Comparison of ENCODE assay signal across 1 cellular context in the genomic region with DNA sequence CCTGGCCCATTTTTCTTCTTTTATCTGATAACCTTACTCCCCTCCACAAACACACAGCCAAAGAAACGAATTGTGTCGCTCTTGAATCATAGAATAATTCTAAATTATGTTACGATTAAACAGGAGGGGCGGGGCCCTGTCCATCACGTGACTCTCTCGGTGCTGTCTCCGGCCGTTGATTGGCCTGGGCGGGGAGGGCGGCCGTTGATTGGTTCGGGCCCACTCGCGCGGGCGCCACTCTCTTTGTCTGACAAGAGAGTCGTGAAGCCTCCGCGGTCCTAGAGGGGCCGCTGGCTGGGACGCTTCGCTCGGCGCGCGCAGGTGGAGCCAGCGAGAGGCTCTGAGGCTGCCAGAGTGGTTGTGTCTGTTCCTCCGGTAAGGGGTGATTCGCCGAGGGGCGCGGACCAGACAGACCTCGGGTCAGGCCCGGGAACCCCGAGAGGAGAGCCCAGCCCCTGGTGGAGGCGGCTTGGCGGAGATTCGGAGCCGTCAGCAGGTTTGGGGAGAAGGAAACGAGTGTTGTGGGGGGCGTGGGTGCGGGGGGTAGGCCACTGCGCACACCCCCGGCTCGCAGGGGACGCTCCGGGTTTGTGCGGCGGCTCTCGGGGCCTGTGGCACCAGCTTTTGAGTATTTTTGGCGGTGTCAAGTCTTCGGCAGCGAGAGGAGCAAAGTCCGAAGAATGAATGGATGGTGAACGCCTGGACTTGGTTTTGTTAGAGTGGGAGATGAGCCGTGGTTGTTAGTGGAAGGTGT.
A peak's percentile ranks its signal among the peaks of the same experiment; 100 is the strongest.
TF ChIP-seq lines count a peak whose summit lies in the region.

Gene ZNF789, plus strand, starts transcription at position 330 of the 754 bp plus-strand sequence. CDS start 3,567 bp downstream, outside the sequence.

TF ChIP-seq in K562, 482 proteins besides CTCF, POLR2A, EP300 and RAD21 (continued from another document and continues in another):
- TF ChIP-seq ZBTB7A (IDR thresholded peaks at IDR 0.05; ENCODE audit: borderline replicate concordance, control insufficient read depth, low read depth, low read length) (peak; percentile 73; the same call in 1 of the 2 replicates), ZNF133 (CRISPR knock-in tag; IDR thresholded peaks at IDR 0.05) (0 out of 2 replicates have a peak, but pooled peaks have one; percentile 62), ARID4B (CRISPR knock-in tag; IDR thresholded peaks at IDR 0.05) (peak; percentile 55; the same call in 1 of the 2 replicates), NCOA2 (IDR thresholded peaks at IDR 0.05; ENCODE audit: partially characterized antibody in 2 of 2) (no peak), ZNF644 (tag; IDR thresholded peaks at IDR 0.05; ENCODE audit: low read depth) (0 out of 2 replicates have a peak, but pooled peaks have one; percentile 22), ZNF583 (CRISPR knock-in tag; IDR thresholded peaks at IDR 0.05) (peak; percentile 70; the same call in 1 of the 2 replicates), NR2F6 (CRISPR knock-in tag; IDR thresholded peaks at IDR 0.05) (0 out of 2 replicates have a peak, but pooled peaks have one; percentile 46)
- TF ChIP-seq, protein P1, sequence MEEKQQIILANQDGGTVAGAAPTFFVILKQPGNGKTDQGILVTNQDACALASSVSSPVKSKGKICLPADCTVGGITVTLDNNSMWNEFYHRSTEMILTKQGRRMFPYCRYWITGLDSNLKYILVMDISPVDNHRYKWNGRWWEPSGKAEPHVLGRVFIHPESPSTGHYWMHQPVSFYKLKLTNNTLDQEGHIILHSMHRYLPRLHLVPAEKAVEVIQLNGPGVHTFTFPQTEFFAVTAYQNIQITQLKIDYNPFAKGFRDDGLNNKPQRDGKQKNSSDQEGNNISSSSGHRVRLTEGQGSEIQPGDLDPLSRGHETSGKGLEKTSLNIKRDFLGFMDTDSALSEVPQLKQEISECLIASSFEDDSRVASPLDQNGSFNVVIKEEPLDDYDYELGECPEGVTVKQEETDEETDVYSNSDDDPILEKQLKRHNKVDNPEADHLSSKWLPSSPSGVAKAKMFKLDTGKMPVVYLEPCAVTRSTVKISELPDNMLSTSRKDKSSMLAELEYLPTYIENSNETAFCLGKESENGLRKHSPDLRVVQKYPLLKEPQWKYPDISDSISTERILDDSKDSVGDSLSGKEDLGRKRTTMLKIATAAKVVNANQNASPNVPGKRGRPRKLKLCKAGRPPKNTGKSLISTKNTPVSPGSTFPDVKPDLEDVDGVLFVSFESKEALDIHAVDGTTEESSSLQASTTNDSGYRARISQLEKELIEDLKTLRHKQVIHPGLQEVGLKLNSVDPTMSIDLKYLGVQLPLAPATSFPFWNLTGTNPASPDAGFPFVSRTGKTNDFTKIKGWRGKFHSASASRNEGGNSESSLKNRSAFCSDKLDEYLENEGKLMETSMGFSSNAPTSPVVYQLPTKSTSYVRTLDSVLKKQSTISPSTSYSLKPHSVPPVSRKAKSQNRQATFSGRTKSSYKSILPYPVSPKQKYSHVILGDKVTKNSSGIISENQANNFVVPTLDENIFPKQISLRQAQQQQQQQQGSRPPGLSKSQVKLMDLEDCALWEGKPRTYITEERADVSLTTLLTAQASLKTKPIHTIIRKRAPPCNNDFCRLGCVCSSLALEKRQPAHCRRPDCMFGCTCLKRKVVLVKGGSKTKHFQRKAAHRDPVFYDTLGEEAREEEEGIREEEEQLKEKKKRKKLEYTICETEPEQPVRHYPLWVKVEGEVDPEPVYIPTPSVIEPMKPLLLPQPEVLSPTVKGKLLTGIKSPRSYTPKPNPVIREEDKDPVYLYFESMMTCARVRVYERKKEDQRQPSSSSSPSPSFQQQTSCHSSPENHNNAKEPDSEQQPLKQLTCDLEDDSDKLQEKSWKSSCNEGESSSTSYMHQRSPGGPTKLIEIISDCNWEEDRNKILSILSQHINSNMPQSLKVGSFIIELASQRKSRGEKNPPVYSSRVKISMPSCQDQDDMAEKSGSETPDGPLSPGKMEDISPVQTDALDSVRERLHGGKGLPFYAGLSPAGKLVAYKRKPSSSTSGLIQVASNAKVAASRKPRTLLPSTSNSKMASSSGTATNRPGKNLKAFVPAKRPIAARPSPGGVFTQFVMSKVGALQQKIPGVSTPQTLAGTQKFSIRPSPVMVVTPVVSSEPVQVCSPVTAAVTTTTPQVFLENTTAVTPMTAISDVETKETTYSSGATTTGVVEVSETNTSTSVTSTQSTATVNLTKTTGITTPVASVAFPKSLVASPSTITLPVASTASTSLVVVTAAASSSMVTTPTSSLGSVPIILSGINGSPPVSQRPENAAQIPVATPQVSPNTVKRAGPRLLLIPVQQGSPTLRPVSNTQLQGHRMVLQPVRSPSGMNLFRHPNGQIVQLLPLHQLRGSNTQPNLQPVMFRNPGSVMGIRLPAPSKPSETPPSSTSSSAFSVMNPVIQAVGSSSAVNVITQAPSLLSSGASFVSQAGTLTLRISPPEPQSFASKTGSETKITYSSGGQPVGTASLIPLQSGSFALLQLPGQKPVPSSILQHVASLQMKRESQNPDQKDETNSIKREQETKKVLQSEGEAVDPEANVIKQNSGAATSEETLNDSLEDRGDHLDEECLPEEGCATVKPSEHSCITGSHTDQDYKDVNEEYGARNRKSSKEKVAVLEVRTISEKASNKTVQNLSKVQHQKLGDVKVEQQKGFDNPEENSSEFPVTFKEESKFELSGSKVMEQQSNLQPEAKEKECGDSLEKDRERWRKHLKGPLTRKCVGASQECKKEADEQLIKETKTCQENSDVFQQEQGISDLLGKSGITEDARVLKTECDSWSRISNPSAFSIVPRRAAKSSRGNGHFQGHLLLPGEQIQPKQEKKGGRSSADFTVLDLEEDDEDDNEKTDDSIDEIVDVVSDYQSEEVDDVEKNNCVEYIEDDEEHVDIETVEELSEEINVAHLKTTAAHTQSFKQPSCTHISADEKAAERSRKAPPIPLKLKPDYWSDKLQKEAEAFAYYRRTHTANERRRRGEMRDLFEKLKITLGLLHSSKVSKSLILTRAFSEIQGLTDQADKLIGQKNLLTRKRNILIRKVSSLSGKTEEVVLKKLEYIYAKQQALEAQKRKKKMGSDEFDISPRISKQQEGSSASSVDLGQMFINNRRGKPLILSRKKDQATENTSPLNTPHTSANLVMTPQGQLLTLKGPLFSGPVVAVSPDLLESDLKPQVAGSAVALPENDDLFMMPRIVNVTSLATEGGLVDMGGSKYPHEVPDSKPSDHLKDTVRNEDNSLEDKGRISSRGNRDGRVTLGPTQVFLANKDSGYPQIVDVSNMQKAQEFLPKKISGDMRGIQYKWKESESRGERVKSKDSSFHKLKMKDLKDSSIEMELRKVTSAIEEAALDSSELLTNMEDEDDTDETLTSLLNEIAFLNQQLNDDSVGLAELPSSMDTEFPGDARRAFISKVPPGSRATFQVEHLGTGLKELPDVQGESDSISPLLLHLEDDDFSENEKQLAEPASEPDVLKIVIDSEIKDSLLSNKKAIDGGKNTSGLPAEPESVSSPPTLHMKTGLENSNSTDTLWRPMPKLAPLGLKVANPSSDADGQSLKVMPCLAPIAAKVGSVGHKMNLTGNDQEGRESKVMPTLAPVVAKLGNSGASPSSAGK (IDR thresholded peaks at IDR 0.05) = peak; percentile 54; the same call in 1 of the 2 replicates
- TF ChIP-seq, protein P2, sequence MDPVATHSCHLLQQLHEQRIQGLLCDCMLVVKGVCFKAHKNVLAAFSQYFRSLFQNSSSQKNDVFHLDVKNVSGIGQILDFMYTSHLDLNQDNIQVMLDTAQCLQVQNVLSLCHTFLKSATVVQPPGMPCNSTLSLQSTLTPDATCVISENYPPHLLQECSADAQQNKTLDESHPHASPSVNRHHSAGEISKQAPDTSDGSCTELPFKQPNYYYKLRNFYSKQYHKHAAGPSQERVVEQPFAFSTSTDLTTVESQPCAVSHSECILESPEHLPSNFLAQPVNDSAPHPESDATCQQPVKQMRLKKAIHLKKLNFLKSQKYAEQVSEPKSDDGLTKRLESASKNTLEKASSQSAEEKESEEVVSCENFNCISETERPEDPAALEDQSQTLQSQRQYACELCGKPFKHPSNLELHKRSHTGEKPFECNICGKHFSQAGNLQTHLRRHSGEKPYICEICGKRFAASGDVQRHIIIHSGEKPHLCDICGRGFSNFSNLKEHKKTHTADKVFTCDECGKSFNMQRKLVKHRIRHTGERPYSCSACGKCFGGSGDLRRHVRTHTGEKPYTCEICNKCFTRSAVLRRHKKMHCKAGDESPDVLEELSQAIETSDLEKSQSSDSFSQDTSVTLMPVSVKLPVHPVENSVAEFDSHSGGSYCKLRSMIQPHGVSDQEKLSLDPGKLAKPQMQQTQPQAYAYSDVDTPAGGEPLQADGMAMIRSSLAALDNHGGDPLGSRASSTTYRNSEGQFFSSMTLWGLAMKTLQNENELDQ (CRISPR knock-in tag; IDR thresholded peaks at IDR 0.05; ENCODE audit: borderline replicate concordance) = no peak
- TF ChIP-seq, protein P3, sequence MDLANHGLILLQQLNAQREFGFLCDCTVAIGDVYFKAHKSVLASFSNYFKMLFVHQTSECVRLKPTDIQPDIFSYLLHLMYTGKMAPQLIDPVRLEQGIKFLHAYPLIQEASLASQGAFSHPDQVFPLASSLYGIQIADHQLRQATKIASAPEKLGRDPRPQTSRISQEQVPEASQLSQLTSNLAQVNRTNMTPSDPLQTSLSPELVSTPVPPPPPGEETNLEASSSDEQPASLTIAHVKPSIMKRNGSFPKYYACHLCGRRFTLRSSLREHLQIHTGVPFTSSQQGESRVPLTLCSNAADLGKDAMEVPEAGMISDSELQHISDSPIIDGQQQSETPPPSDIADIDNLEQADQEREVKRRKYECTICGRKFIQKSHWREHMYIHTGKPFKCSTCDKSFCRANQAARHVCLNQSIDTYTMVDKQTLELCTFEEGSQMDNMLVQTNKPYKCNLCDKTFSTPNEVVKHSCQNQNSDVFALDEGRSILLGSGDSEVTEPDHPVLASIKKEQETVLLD (IDR thresholded peaks at IDR 0.05) = 0 out of 2 replicates have a peak, but pooled peaks have one; percentile 19
- TF ChIP-seq, protein P4, sequence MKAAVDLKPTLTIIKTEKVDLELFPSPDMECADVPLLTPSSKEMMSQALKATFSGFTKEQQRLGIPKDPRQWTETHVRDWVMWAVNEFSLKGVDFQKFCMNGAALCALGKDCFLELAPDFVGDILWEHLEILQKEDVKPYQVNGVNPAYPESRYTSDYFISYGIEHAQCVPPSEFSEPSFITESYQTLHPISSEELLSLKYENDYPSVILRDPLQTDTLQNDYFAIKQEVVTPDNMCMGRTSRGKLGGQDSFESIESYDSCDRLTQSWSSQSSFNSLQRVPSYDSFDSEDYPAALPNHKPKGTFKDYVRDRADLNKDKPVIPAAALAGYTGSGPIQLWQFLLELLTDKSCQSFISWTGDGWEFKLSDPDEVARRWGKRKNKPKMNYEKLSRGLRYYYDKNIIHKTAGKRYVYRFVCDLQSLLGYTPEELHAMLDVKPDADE (conservative IDR thresholded peaks at IDR 0.05; ENCODE audit: control insufficient read depth, low read depth, low read length) = peak; percentile 33; the same call in 1 of the 2 replicates
- TF ChIP-seq, protein P5, sequence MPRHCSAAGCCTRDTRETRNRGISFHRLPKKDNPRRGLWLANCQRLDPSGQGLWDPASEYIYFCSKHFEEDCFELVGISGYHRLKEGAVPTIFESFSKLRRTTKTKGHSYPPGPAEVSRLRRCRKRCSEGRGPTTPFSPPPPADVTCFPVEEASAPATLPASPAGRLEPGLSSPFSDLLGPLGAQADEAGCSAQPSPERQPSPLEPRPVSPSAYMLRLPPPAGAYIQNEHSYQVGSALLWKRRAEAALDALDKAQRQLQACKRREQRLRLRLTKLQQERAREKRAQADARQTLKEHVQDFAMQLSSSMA (CRISPR knock-in tag; IDR thresholded peaks at IDR 0.05) = peak; percentile 8; the same call in 1 of the 2 replicates
- TF ChIP-seq, protein P6, sequence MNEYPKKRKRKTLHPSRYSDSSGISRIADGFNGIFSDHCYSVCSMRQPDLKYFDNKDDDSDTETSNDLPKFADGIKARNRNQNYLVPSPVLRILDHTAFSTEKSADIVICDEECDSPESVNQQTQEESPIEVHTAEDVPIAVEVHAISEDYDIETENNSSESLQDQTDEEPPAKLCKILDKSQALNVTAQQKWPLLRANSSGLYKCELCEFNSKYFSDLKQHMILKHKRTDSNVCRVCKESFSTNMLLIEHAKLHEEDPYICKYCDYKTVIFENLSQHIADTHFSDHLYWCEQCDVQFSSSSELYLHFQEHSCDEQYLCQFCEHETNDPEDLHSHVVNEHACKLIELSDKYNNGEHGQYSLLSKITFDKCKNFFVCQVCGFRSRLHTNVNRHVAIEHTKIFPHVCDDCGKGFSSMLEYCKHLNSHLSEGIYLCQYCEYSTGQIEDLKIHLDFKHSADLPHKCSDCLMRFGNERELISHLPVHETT (CRISPR knock-in tag; conservative IDR thresholded peaks at IDR 0.05 in 1 of 2, IDR thresholded peaks at IDR 0.05 in 1 of 2) = peak in 1 of 2 experiments; percentile 74; a peak in 2 of 4 replicates
- TF ChIP-seq, protein P7, sequence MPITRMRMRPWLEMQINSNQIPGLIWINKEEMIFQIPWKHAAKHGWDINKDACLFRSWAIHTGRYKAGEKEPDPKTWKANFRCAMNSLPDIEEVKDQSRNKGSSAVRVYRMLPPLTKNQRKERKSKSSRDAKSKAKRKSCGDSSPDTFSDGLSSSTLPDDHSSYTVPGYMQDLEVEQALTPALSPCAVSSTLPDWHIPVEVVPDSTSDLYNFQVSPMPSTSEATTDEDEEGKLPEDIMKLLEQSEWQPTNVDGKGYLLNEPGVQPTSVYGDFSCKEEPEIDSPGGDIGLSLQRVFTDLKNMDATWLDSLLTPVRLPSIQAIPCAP (CRISPR knock-in tag; IDR thresholded peaks at IDR 0.05; ENCODE audit: borderline replicate concordance) = no peak
